ENCODE assay signal across 16 cellular contexts in genomic region chr19:37977391-37977790, GRCh38.
DNase-seq lines count a peak whose midpoint lies in the region; ATAC-seq and TF ChIP-seq lines count a peak whose summit lies in the region.
"Had no signal": no experiment of that assay in that cellular context is flagged by ENCODE, and none has a peak within 500 bp of the region (broad histone marks: within the 10 kb centered on the region; RNA-seq: fewer than 3 reads in every experiment).

No MANE protein-coding gene starts in this region.

- peak overlapping the region; percentile 20 for H3K27ac Mint-ChIP-seq in progenitor cell of endocrine pancreas
- H3K27ac Mint-ChIP-seq: activated CD4-positive, alpha-beta memory T cell treated with anti-CD3 and anti-CD28 coated beads for 36 hours; activated T-cell treated with anti-CD3 and anti-CD28 coated beads, Interleukin-2, amount 50 U/mL, for 24 hours had no signal

- H3K27me3 Mint-ChIP-seq in progenitor cell of endocrine pancreas = no peaks in the 10 kb centered on the region
- H3K27me3 Mint-ChIP-seq: activated CD4-positive, alpha-beta memory T cell treated with anti-CD3 and anti-CD28 coated beads for 36 hours; activated T-cell treated with anti-CD3 and anti-CD28 coated beads, Interleukin-2, amount 50 U/mL, for 24 hours had no signal

- H3K9me3 Mint-ChIP-seq in progenitor cell of endocrine pancreas (ENCODE audit: low read depth) = no peaks in the 10 kb centered on the region
- H3K9me3 Mint-ChIP-seq: activated T-cell treated with anti-CD3 and anti-CD28 coated beads, Interleukin-2, amount 50 U/mL, for 24 hours had no signal

- H3K4me3 Mint-ChIP-seq in progenitor cell of endocrine pancreas (ENCODE audit: low read depth) = no peak overlapping the region
- H3K4me3 Mint-ChIP-seq: activated CD4-positive, alpha-beta memory T cell treated with anti-CD3 and anti-CD28 coated beads for 36 hours; activated T-cell treated with anti-CD3 and anti-CD28 coated beads, Interleukin-2, amount 50 U/mL, for 24 hours had no signal

- peaks cover 17% of the 10 kb centered on the region for H3K36me3 ChIP-seq in DOHH2 (ENCODE audit: control insufficient read depth, low read length)
- no peaks in the 10 kb centered on the region for H3K36me3 ChIP-seq in SU-DHL-6 (ENCODE audit: low read length)

- H3K4me2 ChIP-seq in DOHH2 (ENCODE audit: low read length) = peak overlapping the region; percentile 81
- H3K4me2 ChIP-seq in SU-DHL-6 (ENCODE audit: low read depth, low read length, poor library complexity, severe bottlenecking) = peak overlapping the region; percentile 60

- H4K20me1 ChIP-seq in DOHH2 (ENCODE audit: control insufficient read depth, insufficient read depth, low read depth, low read length) (no peaks in the 10 kb centered on the region), SU-DHL-6 (ENCODE audit: low read depth, low read length) (no peaks in the 10 kb centered on the region)

- peak overlapping the region; percentile 90 for H3K27ac ChIP-seq in DOHH2 (ENCODE audit: low read depth, low read length)
- H3K27ac ChIP-seq in SU-DHL-6 (ENCODE audit: low read depth, low read length) = peak overlapping the region; percentile 95
- peak overlapping the region; percentile 83 for H3K27ac ChIP-seq in foreskin keratinocyte

- H2AFZ ChIP-seq in SU-DHL-6 (ENCODE audit: low read depth, low read length, severe bottlenecking) = no peak overlapping the region

- no peaks in the 10 kb centered on the region for H3K27me3 ChIP-seq in DOHH2 (ENCODE audit: control insufficient read depth, low read length)
- no peaks in the 10 kb centered on the region for H3K27me3 ChIP-seq in SU-DHL-6 (ENCODE audit: low read length)
- no peaks in the 10 kb centered on the region for H3K27me3 ChIP-seq in foreskin keratinocyte

- H3K4me1 Mint-ChIP-seq in progenitor cell of endocrine pancreas (ENCODE audit: low read depth) = peaks cover 24% of the 10 kb centered on the region

- DNase-seq in foreskin keratinocyte = no peak
- DNase-seq in progenitor cell of endocrine pancreas (ENCODE audit: low spot score, unreplicated experiment) = no peak
- DNase-seq in 8988T = no peak
- DNase-seq in NCI-H1048 (lab: John Stamatoyannopoulos, UW) = no peak
- DNase-seq in amniotic stem cell (lab: John Stamatoyannopoulos, UW) = no peak
- DNase-seq: activated CD4-positive, alpha-beta memory T cell treated with anti-CD3 and anti-CD28 coated beads for 36 hours; activated naive CD4-positive, alpha-beta T cell treated with anti-CD3 and anti-CD28 coated beads, Interleukin-2, amount 50 U/mL, for 16 hours; activated T-cell treated with anti-CD3 and anti-CD28 coated beads, Interleukin-2, amount 50 U/mL, for 24 hours; NCI-H2081 treated with DMSO at 0.1 percent for 48 hours; NCI-H526 treated with DMSO at 0.1 percent for 48 hours; PC-3; stimulated activated CD4-positive, alpha-beta T cell treated with anti-CD3 and anti-CD28 coated beads, Interleukin-2, amount 100 ng/mL, for 48 hours; SW 1271 had no signal

- ATAC-seq in foreskin keratinocyte (no peak), GM18511 (IDR thresholded peaks at IDR 0.05; ENCODE audit: unreplicated experiment) (no peak)
- ATAC-seq: PC-3 had no signal

- H3K9ac ChIP-seq in SU-DHL-6 (ENCODE audit: low read length) = peak overlapping the region; percentile 21; the same call in 1 of the 2 replicates

- peaks cover 8% of the 10 kb centered on the region for H3K36me3 Mint-ChIP-seq in progenitor cell of endocrine pancreas (ENCODE audit: insufficient read depth)

- H3K79me2 ChIP-seq in DOHH2 (ENCODE audit: control insufficient read depth, low read length) (peaks cover 84% of the 10 kb centered on the region), SU-DHL-6 (ENCODE audit: insufficient read depth, low read length) (peaks cover 83% of the 10 kb centered on the region)

- H3K4me1 ChIP-seq in DOHH2 (ENCODE audit: control insufficient read depth, low read length) = peaks cover 89% of the 10 kb centered on the region
- peaks cover 6% of the 10 kb centered on the region for H3K4me1 ChIP-seq in foreskin keratinocyte

- H3K9me3 ChIP-seq in DOHH2 (ENCODE audit: control insufficient read depth, insufficient read depth, low read length) (no peaks in the 10 kb centered on the region), SU-DHL-6 (ENCODE audit: insufficient read depth, low read length) (no peaks in the 10 kb centered on the region)

- H3K4me3 ChIP-seq in DOHH2 (ENCODE audit: low read length) (peak overlapping the region; percentile 33), SU-DHL-6 (ENCODE audit: insufficient read depth, low read length, poor library complexity, severe bottlenecking) (no peak overlapping the region)

- H3K9me2 ChIP-seq in DOHH2 (replicated peaks; ENCODE audit: control insufficient read depth, low read length) (no peaks in the 10 kb centered on the region), SU-DHL-6 (replicated peaks; ENCODE audit: insufficient read depth, low read length) (no peaks in the 10 kb centered on the region)

- TF ChIP-seq CTCF in DOHH2 (IDR thresholded peaks at IDR 0.05; ENCODE audit: low read depth, low read length, poor library complexity, severe bottlenecking) (no peak), SU-DHL-6 (IDR thresholded peaks at IDR 0.05; ENCODE audit: insufficient read depth, low read length, poor library complexity, severe bottlenecking) (no peak), foreskin keratinocyte (conservative IDR thresholded peaks at IDR 0.05) (no peak), progenitor cell of endocrine pancreas (IDR thresholded peaks at IDR 0.05; ENCODE audit: unreplicated experiment) (no peak)

- peaks cover 30% of the 10 kb centered on the region for H3F3A ChIP-seq in DOHH2 (ENCODE audit: control insufficient read depth, insufficient read depth)
- H3F3A ChIP-seq in SU-DHL-6 (ENCODE audit: insufficient read depth) = peaks cover 76% of the 10 kb centered on the region
